In genomic region chr15:73959012-73959581, GRCh38 we compare ENCODE assay signal across 9 cellular contexts.
DNase-seq lines count a peak whose midpoint lies in the region; ATAC-seq lines count a peak whose summit lies in the region.
"Had no signal": no experiment of that assay in that cellular context is flagged by ENCODE, and none has a peak within 500 bp of the region (broad histone marks: within the 10 kb centered on the region; RNA-seq: fewer than 3 reads in every experiment).

No MANE protein-coding gene starts in this region.

- in situ Hi-C loops in ACHN (cut with HindIII; ENCODE audit: low pct_ligation_motif_present, low pct_unique_long_range_greater_than_20kb, low sequenced_read_pairs): no loop called here

- peak; percentile 75 for ATAC-seq in HG03354 (IDR thresholded peaks at IDR 0.05; ENCODE audit: poor library complexity, severe bottlenecking, unreplicated experiment)
- ATAC-seq: gastrocnemius medialis had no signal

- peak; percentile 91 for DNase-seq in DMS 273 (lab: John Stamatoyannopoulos, UW; ENCODE audit: unreplicated experiment)
- DNase-seq in SW480 (ENCODE audit: low spot score): peak; percentile 87
- peak; percentile 55 for DNase-seq in glomerular visceral epithelial cell (ENCODE audit: extremely low spot score)
- no peak for DNase-seq in ACHN
- DNase-seq in OCI-M1 (lab: John Stamatoyannopoulos, UW): no peak
- no peak for DNase-seq in effector CD4-positive, alpha-beta T cell
- no peak for DNase-seq in GM19240 (ENCODE audit: insufficient read length, low spot score)
- DNase-seq: gastrocnemius medialis had no signal

Comparison
In these comparisons a context has a peak if more than half of its experiments do, and no peak if none do; other contexts are left out.
1. DNase-seq: peak in DMS 273 (single experiment), SW480 (single experiment) and glomerular visceral epithelial cell (single experiment); none in ACHN (single experiment), OCI-M1 (single experiment), effector CD4-positive, alpha-beta T cell (single experiment) and GM19240 (single experiment).